In the genomic region with DNA sequence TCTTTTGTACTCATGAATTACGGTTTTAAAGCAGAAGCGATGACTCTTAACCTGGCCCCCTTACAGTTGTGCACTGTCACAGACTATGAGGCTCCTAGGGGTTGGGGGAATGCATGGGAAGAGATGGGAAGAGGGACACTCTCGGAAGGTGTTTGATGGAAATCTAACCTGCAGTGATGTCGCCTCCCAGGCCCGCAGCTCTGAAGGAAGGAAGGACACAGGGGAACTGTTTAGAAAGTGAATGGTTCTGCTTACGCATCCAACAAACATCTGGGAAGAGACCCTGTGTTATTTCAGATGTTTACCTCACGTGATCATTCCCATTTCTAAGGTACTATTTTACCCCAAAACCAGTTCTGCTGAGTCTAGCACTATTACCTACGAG, we compare ENCODE assay signal across 1 cellular context.
TF ChIP-seq lines count a peak whose summit lies in the region.

No MANE protein-coding gene starts in this region.

TF ChIP-seq in A549, 52 proteins besides CTCF, POLR2A, EP300 and RAD21:
- TF ChIP-seq JUN (IDR thresholded peaks at IDR 0.05): no peak
- TF ChIP-seq HOXB13 (CRISPR knock-in tag; IDR thresholded peaks at IDR 0.05; ENCODE audit: low read depth): no peak
- no peak for TF ChIP-seq RFX5 (IDR thresholded peaks at IDR 0.05)
- TF ChIP-seq CBX2 (IDR thresholded peaks at IDR 0.05; ENCODE audit: borderline replicate concordance, low read depth): no peak
- TF ChIP-seq SMC3 (IDR thresholded peaks at IDR 0.05): no peak
- TF ChIP-seq MAFK (IDR thresholded peaks at IDR 0.05; ENCODE audit: partially characterized antibody): peak; percentile 61
- TF ChIP-seq FOXS1 (CRISPR knock-in tag; IDR thresholded peaks at IDR 0.05): no peak
